In genomic region chr9:33395159-33395879, GRCh38 we compare ENCODE assay signal across 1 cellular context.
A peak's percentile ranks its signal among the peaks of the same experiment; 100 is the strongest.
TF ChIP-seq lines count a peak whose summit lies in the region.
"Not testable (repeated sequence)": the region's sequence is repeated elsewhere in the genome, so short reads cannot be mapped to it uniquely, and the experiment has no call there.

No MANE protein-coding gene starts in this region.

TF ChIP-seq in HepG2, 621 proteins besides CTCF, POLR2A, EP300 and RAD21 (continued from another document):
- TF ChIP-seq YEATS4 (CRISPR knock-in tag; IDR thresholded peaks at IDR 0.05; ENCODE audit: borderline replicate concordance): 0 out of 2 replicates have a peak, but pooled peaks have one; percentile 15
- TF ChIP-seq HNF1A (IDR thresholded peaks at IDR 0.05; ENCODE audit: low read depth): peak; percentile 85
- peak; percentile 91 for TF ChIP-seq HNF1A (CRISPR knock-in tag; IDR thresholded peaks at IDR 0.05; ENCODE audit: borderline replicate concordance)
- TF ChIP-seq ZNF33B (CRISPR knock-in tag; IDR thresholded peaks at IDR 0.05): 0 out of 2 replicates have a peak, but pooled peaks have one; percentile 10
- 0 out of 2 replicates have a peak, but pooled peaks have one; percentile 35 for TF ChIP-seq MAFF (IDR thresholded peaks at IDR 0.05; ENCODE audit: low read depth, low read length)
- TF ChIP-seq HOMEZ (CRISPR knock-in tag; IDR thresholded peaks at IDR 0.05; ENCODE audit: low read depth): 0 out of 2 replicates have a peak, but pooled peaks have one; percentile 27
- 0 out of 2 replicates have a peak, but pooled peaks have one; percentile 21 for TF ChIP-seq HMG20A (CRISPR knock-in tag; IDR thresholded peaks at IDR 0.05; ENCODE audit: borderline replicate concordance)
- TF ChIP-seq RXRB (CRISPR knock-in tag; IDR thresholded peaks at IDR 0.05; ENCODE audit: borderline replicate concordance): 0 out of 2 replicates have a peak, but pooled peaks have one; percentile 14
- TF ChIP-seq POLR2AphosphoS5 (IDR thresholded peaks at IDR 0.05; ENCODE audit: low read depth, low read length): 0 out of 2 replicates have a peak, but pooled peaks have one; percentile 38
- 0 out of 2 replicates have a peak, but pooled peaks have one; percentile 18 for TF ChIP-seq KDM5B (CRISPR knock-in tag; IDR thresholded peaks at IDR 0.05; ENCODE audit: borderline replicate concordance)
- TF ChIP-seq CEBPG (CRISPR knock-in tag; IDR thresholded peaks at IDR 0.05): peak; percentile 44; the same call in 1 of the 2 replicates
- not testable (repeated sequence) for TF ChIP-seq SOX13 (IDR thresholded peaks at IDR 0.05)
- TF ChIP-seq SOX13 (CRISPR knock-in tag; conservative IDR thresholded peaks at IDR 0.05 in 1 of 2, IDR thresholded peaks at IDR 0.05 in 1 of 2): 0 out of 4 replicates have a peak, but pooled peaks of 1 of the 2 experiments have one; percentile 8
- TF ChIP-seq ZNF292 (CRISPR knock-in tag; IDR thresholded peaks at IDR 0.05; ENCODE audit: borderline replicate concordance, low read depth): peak; percentile 41; the same call in 1 of the 2 replicates
- TF ChIP-seq GATAD1 (CRISPR knock-in tag; IDR thresholded peaks at IDR 0.05): 0 out of 2 replicates have a peak, but pooled peaks have one; percentile 36
- TF ChIP-seq FOSL2 (CRISPR knock-in tag; IDR thresholded peaks at IDR 0.05): 0 out of 2 replicates have a peak, but pooled peaks have one; percentile 11
- TF ChIP-seq RFXAP (CRISPR knock-in tag; IDR thresholded peaks at IDR 0.05; ENCODE audit: borderline replicate concordance): peak; percentile 49; the same call in 1 of the 2 replicates
- peak; percentile 39; the same call in 1 of the 2 replicates for TF ChIP-seq ZFY (CRISPR knock-in tag; IDR thresholded peaks at IDR 0.05)
- peak; percentile 87; the same call in 1 of the 2 replicates for TF ChIP-seq TFAP4 (IDR thresholded peaks at IDR 0.05; ENCODE audit: borderline replicate concordance, low read depth)
- TF ChIP-seq KAT8 (CRISPR knock-in tag; IDR thresholded peaks at IDR 0.05): 0 out of 2 replicates have a peak, but pooled peaks have one; percentile 36
- TF ChIP-seq MAFK (conservative IDR thresholded peaks at IDR 0.05 in 1 of 2, IDR thresholded peaks at IDR 0.05 in 1 of 2; ENCODE audit: low read length in 2 of 2): peak in 1 of 2 experiments; percentile 23; a peak in 1 of 4 replicates
- TF ChIP-seq BORCS8-MEF2B (CRISPR knock-in tag; IDR thresholded peaks at IDR 0.05): 0 out of 2 replicates have a peak, but pooled peaks have one; percentile 33
